In the genomic region with DNA sequence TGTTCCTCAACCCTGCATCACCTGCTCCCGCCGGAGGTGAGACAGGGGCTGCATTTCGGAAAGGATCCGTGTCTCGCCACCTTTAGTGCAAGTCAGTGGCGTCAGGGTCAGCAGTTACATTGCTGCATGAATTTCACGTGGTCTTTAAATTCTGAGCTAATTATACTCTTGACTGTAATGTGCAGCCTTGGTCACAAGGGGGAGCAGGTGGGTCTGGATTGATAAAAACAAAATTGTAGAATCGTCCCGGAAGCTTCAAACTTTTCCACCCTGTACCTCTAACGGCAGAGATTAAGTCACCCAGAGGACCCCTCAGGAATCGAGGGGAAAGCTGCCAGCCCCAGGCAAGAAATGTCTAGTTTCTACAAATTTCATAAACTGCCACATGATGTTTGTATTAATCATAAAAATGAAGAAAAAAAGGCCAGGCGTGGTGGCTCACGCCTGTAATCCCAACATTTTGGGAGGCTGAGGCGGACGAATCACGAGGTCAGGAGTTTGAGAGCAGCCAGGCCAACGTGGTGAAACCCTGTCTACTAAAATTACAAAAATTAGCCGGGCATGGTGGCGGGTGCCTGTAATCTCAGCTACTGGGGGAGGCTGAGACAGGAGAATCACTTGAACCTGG, we compare ENCODE assay signal across 8 cellular contexts. TPM values are rescaled to one million over a fixed set of nuclear protein-coding genes. Genes with fewer than 3 reads are reported as not detected.
A peak's percentile ranks its signal among the peaks of the same experiment; 100 is the strongest.
DNase-seq lines count a peak whose midpoint lies in the region; ATAC-seq, FAIRE-seq and TF ChIP-seq lines count a peak whose summit lies in the region.

No MANE protein-coding gene starts in this region.

- CTCF ChIA-PET in Caco-2 (lab: Charles Lee) = interaction anchor here (0.6 to 4.4 kb wide), 24 partner anchors 9 to 1912 kb away, joined by 3 to 234 read pairs (median 4); partner anchors contain the start of genes CCDC9 and SAE1

- H3K36me3 Mint-ChIP-seq in Caco-2 (ENCODE audit: insufficient read depth, unreplicated experiment) = peaks cover 74% of the 10 kb centered on the region
- peaks cover 6 to 28% of the 10 kb centered on the region in 2 donors for H3K36me3 Mint-ChIP-seq in activated T-cell treated with anti-CD3 and anti-CD28 coated beads, Interleukin-2, amount 50 U/mL, for 72 hours (ENCODE audit: insufficient read depth in 2 of 2)

- BruUV-seq in Caco-2 (replicated peaks; lab: Mats Ljungman, UMichigan) = no TSS peak

- H3K9ac ChIP-seq in HUES6 (ENCODE audit: low read length) (peak overlapping the region; percentile 29), neuronal stem cell (ENCODE audit: low read depth, low read length, poor library complexity) (no peak overlapping the region)

- no peak overlapping the region for H3K4me2 ChIP-seq in neuronal stem cell (ENCODE audit: insufficient read depth, low read length, poor library complexity, severe bottlenecking)

- intact Hi-C loops in Caco-2 (cut with micrococcal nuclease; ENCODE audit: unreplicated experiment) = loop anchor here (1.0 kb wide), 1 partner anchor 33 kb away; no protein-coding TSS in a partner anchor
- intact Hi-C loops in testis (cut with DNase I; ENCODE audit: low total_unique reads) = no loop called here

- H2BK5ac ChIP-seq in neuronal stem cell (ENCODE audit: low read length) = no peak overlapping the region

- H3K79me1 ChIP-seq in neuronal stem cell (ENCODE audit: low read depth, low read length) = no peaks in the 10 kb centered on the region

- FAIRE-seq in RCC 7860 (lab: Jason Lieb, UNC) = no peak

- peak overlapping the region; percentile 94 for H3K27ac Mint-ChIP-seq in Caco-2 (ENCODE audit: unreplicated experiment)
- peak overlapping the region; percentile 96 for H3K27ac Mint-ChIP-seq in activated T-cell treated with anti-CD3 and anti-CD28 coated beads, Interleukin-2, amount 50 U/mL, for 72 hours

- H4K8ac ChIP-seq in neuronal stem cell (ENCODE audit: low read depth, low read length) = no peak overlapping the region

- H3K4ac ChIP-seq in neuronal stem cell (ENCODE audit: low read length) = no peak overlapping the region

- POLR2A ChIA-PET in Caco-2 (lab: Charles Lee) = interaction anchor here (0.5 to 2.0 kb wide), 8 partner anchors 15 to 400 kb away, joined by 3 to 43 read pairs (median 4); partner anchors contain the start of genes CCDC9, INAFM1 and ZC3H4

- no peak overlapping the region for H2BK12ac ChIP-seq in neuronal stem cell (ENCODE audit: low read length)

- no peaks in the 10 kb centered on the region for H3K27me3 Mint-ChIP-seq in Caco-2 (ENCODE audit: insufficient read depth, unreplicated experiment)
- H3K27me3 Mint-ChIP-seq in activated T-cell treated with anti-CD3 and anti-CD28 coated beads, Interleukin-2, amount 50 U/mL, for 72 hours (ENCODE audit: low read depth) = no peaks in the 10 kb centered on the region

- no peak overlapping the region for H4K91ac ChIP-seq in neuronal stem cell (ENCODE audit: low read depth, low read length, poor library complexity)

- H3K27me3 ChIP-seq in Caco-2 (replicated peaks; ENCODE audit: control insufficient read depth, insufficient read depth, low read length) (no peaks in the 10 kb centered on the region), HUES6 (ENCODE audit: control insufficient read depth, insufficient read depth, low read length) (no peaks in the 10 kb centered on the region), neuronal stem cell (ENCODE audit: control insufficient read depth in 3 of 3, insufficient read depth in 3 of 3, low read depth in 1 of 3, low read length in 3 of 3) (no peaks in the 10 kb centered on the region), testis (no peaks in the 10 kb centered on the region)

- peaks cover 3% of the 10 kb centered on the region for H3K36me3 ChIP-seq in Caco-2 (ENCODE audit: control insufficient read depth, insufficient read depth, low read length)
- peaks cover 63% of the 10 kb centered on the region for H3K36me3 ChIP-seq in HUES6 (ENCODE audit: control insufficient read depth, insufficient read depth, low read length)
- H3K36me3 ChIP-seq in neuronal stem cell (replicated peaks in 1 of 2; ENCODE audit: control insufficient read depth in 2 of 2, insufficient read depth in 2 of 2, low read length in 2 of 2) = peaks cover 30 to 69% of the 10 kb centered on the region in 2 donors
- no peaks in the 10 kb centered on the region for H3K36me3 ChIP-seq in testis (ENCODE audit: low read depth, missing control alignments)

- no peak overlapping the region for H3K14ac ChIP-seq in neuronal stem cell (ENCODE audit: low read length)

- peak overlapping the region; percentile 40 for H3K23ac ChIP-seq in neuronal stem cell (ENCODE audit: low read depth, low read length, poor library complexity)

- peaks cover 13% of the 10 kb centered on the region for H3K4me1 Mint-ChIP-seq in Caco-2 (ENCODE audit: low read depth, unreplicated experiment)
- peaks cover 13% of the 10 kb centered on the region for H3K4me1 Mint-ChIP-seq in activated T-cell treated with anti-CD3 and anti-CD28 coated beads, Interleukin-2, amount 50 U/mL, for 72 hours (ENCODE audit: low read depth)

- H3K4me1 ChIP-seq in Caco-2 (no peaks in the 10 kb centered on the region), HUES6 (ENCODE audit: control insufficient read depth, insufficient read depth, low read length) (peaks cover 16% of the 10 kb centered on the region), neuronal stem cell (ENCODE audit: control insufficient read depth in 2 of 2, insufficient read depth in 1 of 2, low read depth in 1 of 2, low read length in 2 of 2) (peaks cover 3 to 5% of the 10 kb centered on the region in 2 donors), testis (peaks cover 6% of the 10 kb centered on the region)

- H3K9me3 ChIP-seq in Caco-2 (no peaks in the 10 kb centered on the region), HUES6 (ENCODE audit: control insufficient read depth, insufficient read depth, low read depth, low read length) (no peaks in the 10 kb centered on the region), neuronal stem cell (replicated peaks in 1 of 2; ENCODE audit: control insufficient read depth in 2 of 2, insufficient read depth in 1 of 2, low read depth in 1 of 2, low read length in 2 of 2) (no peaks in the 10 kb centered on the region), testis (no peaks in the 10 kb centered on the region)

- no CpG with 5 or more reads among the region's 19 CpGs for WGBS in neuronal stem cell (ENCODE audit: extremely low coverage in 2 of 2, insufficient read length in 2 of 2, insufficient replicate concordance in 1 of 2), 2 donors
- 39 to 42% methylated on average over 19 of the region's 19 CpGs for WGBS in testis, 2 donors

- H3K18ac ChIP-seq in neuronal stem cell (ENCODE audit: low read length) = no peak overlapping the region

- H3K27ac ChIP-seq in HUES6 (ENCODE audit: low read depth, low read length) = peak overlapping the region; percentile 35; the same call in 1 of the 2 replicates
- H3K27ac ChIP-seq in neuronal stem cell (replicated peaks; ENCODE audit: low read length) = peak overlapping the region; percentile 7
- H3K27ac ChIP-seq in testis = peak overlapping the region in 1 of 2 donors; percentile 46

- no peak overlapping the region for H2BK120ac ChIP-seq in neuronal stem cell (ENCODE audit: low read depth, low read length)

- no peak for TF ChIP-seq POLR2A in testis (IDR thresholded peaks at IDR 0.05)

- H2BK15ac ChIP-seq in neuronal stem cell (ENCODE audit: low read length) = no peak overlapping the region

- no peak overlapping the region for H2AFZ ChIP-seq in neuronal stem cell (ENCODE audit: low read length)

- H3K9me3 Mint-ChIP-seq in Caco-2 (ENCODE audit: unreplicated experiment) = no peaks in the 10 kb centered on the region
- H3K9me3 Mint-ChIP-seq in activated T-cell treated with anti-CD3 and anti-CD28 coated beads, Interleukin-2, amount 50 U/mL, for 72 hours = no peaks in the 10 kb centered on the region

- no peak overlapping the region for H2AK5ac ChIP-seq in neuronal stem cell (ENCODE audit: low read depth, low read length)

- H3K4me3 ChIP-seq in Caco-2 (ENCODE audit: low read depth, low read length) = no peak overlapping the region
- H3K4me3 ChIP-seq in HUES6 (ENCODE audit: low read depth, low read length) = no peak overlapping the region
- H3K4me3 ChIP-seq in neuronal stem cell (ENCODE audit: low read length in 2 of 2) = no peak overlapping the region
- no peak overlapping the region for H3K4me3 ChIP-seq in testis

- TF ChIP-seq CTCF in Caco-2 (IDR thresholded peaks at IDR 0.05; ENCODE audit: insufficient read depth in 1 of 2, low read depth in 1 of 2, low read length in 1 of 2, severe bottlenecking in 1 of 2, unreplicated experiment in 1 of 2) (peak; percentile 83 to 85), testis (IDR thresholded peaks at IDR 0.05) (peak; percentile 66 to 91 (median 88))

- peak overlapping the region; percentile 42 for H3K4me3 Mint-ChIP-seq in Caco-2 (ENCODE audit: unreplicated experiment)
- H3K4me3 Mint-ChIP-seq in activated T-cell treated with anti-CD3 and anti-CD28 coated beads, Interleukin-2, amount 50 U/mL, for 72 hours = peak overlapping the region; percentile 52 to 60

- peak; percentile 64 to 68 for ATAC-seq in activated T-cell treated with anti-CD3 and anti-CD28 coated beads, Interleukin-2, amount 50 U/mL, for 72 hours (replicated peaks in 1 of 2)
- no peak for ATAC-seq in GM21367 (IDR thresholded peaks at IDR 0.05; ENCODE audit: unreplicated experiment)

- DNase-seq in Caco-2 (peak; percentile 74 to 85), RCC 7860 (ENCODE audit: low spot score) (peak; percentile 61), fibroblast of peridontal ligament (ENCODE audit: extremely low read depth) (peak; percentile 92), neuronal stem cell (ENCODE audit: low spot score) (peak; percentile 68), testis (peak; percentile 92)
- peak; percentile 77 to 84 for DNase-seq in activated T-cell treated with anti-CD3 and anti-CD28 coated beads, Interleukin-2, amount 50 U/mL, for 72 hours

RNA-seq across cellular contexts. Expression of gene BBC3, which starts 20.2 kb away (rescaled TPM):
- 10.5 and 10.8 TPM in 2 replicates for total RNA-seq in Caco-2 (2022)
- total RNA-seq in activated T-cell treated with anti-CD3 and anti-CD28 coated beads, Interleukin-2, amount 50 U/mL, for 72 hours = 10 to 100 TPM; 41.4 to 59.2 TPM
- 20.7 TPM for polyA plus RNA-seq in neuronal stem cell (2013, experiment 1 of 2)
- polyA plus RNA-seq in neuronal stem cell (2013, experiment 2 of 2) = 20.0 TPM
- total RNA-seq in testis = 10 to 100 TPM; 10.0 to 10.2 TPM
- polyA plus RNA-seq in testis (ENCODE audit: insufficient read depth, low read depth, low replicate concordance) = 3.3 TPM

RNA-seq across cellular contexts. Expression of gene CCDC9, which starts 45.5 kb away (rescaled TPM):
- total RNA-seq in Caco-2 (2022) (43.1 and 44.3 TPM in 2 replicates), testis (10 to 100 TPM; 61.0 to 65.0 TPM)
- 10 to 100 TPM; 51.6 to 51.7 TPM for total RNA-seq in activated T-cell treated with anti-CD3 and anti-CD28 coated beads, Interleukin-2, amount 50 U/mL, for 72 hours
- polyA plus RNA-seq in neuronal stem cell (2013, experiment 1 of 2) = 15.9 TPM
- polyA plus RNA-seq in neuronal stem cell (2013, experiment 2 of 2) = 14.8 TPM
- polyA plus RNA-seq in testis (ENCODE audit: insufficient read depth, low read depth, low replicate concordance) = 50.9 TPM
